Comparison of ENCODE assay signal across 29 cellular contexts in the genomic region with DNA sequence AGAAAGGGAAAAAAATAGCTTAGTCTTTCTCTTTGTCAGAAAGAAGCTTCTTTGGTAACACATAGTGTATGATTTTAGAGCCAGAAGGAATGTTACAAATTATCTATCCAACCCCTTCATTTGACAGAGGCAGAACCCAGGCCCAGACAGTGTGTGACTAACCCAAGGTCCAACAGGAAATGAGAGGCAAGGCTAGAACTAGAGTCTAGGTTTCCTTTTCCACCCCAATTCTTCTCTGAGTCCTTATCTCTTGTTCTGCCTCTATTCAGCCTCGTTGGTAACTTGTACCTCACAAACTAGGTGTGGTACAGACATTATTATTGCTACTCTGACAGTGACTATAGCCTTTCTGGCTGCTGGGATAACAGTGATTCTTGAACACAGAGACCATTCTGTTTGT.
"Had no signal": no experiment of that assay in that cellular context is flagged by ENCODE, and none has a peak within 500 bp of the region (broad histone marks: within the 10 kb centered on the region; RNA-seq: fewer than 3 reads in every experiment).

No MANE protein-coding gene starts in this region.

- ATAC-seq: activated CD4-positive, alpha-beta T cell treated with anti-CD3 and anti-CD28 coated beads for 36 hours; activated CD8-positive, alpha-beta memory T cell treated with anti-CD3 and anti-CD28 coated beads, Interleukin-2, amount 10 ng/mL, durations not matched to agents 7 days and 5 days; activated CD8-positive, alpha-beta T cell treated with anti-CD3 and anti-CD28 coated beads, Interleukin-2, amount 10 ng/mL, durations not matched to agents 7 days and 5 days; activated naive CD8-positive, alpha-beta T cell treated with anti-CD3 and anti-CD28 coated beads, Interleukin-2, amount 50 U/mL, for 24 hours had no signal

- DNase-seq: activated CD4-positive, alpha-beta memory T cell treated with anti-CD3 and anti-CD28 coated beads for 36 hours; activated CD4-positive, alpha-beta T cell treated with anti-CD3 and anti-CD28 coated beads for 36 hours; activated CD4-positive, alpha-beta T cell treated with anti-CD3 and anti-CD28 coated beads, Interleukin-2, amount 10 ng/mL, durations not matched to agents 24 days and 14 days; activated CD4-positive, CD25-positive, alpha-beta regulatory T cell; activated CD4-positive, CD25-positive, alpha-beta regulatory T cell treated with anti-CD3 and anti-CD28 coated beads, Interleukin-2, amount 50 U/mL, for 72 hours; activated CD8-positive, alpha-beta memory T cell treated with anti-CD3 and anti-CD28 coated beads, Interleukin-2, amount 10 ng/mL, durations not matched to agents 7 days and 5 days; activated CD8-positive, alpha-beta memory T cell treated with anti-CD3 and anti-CD28 coated beads, Interleukin-2, amount 50 U/mL, for 4 hours; activated CD8-positive, alpha-beta T cell treated with anti-CD3 and anti-CD28 coated beads, Interleukin-2, amount 10 ng/mL, durations not matched to agents 7 days and 5 days; activated effector memory CD4-positive, alpha-beta T cell treated with anti-CD3 and anti-CD28 coated beads, Interleukin-2, amount 50 U/mL, for 16 hours; activated naive CD4-positive, alpha-beta T cell treated with anti-CD3 and anti-CD28 coated beads for 36 hours; activated naive CD8-positive, alpha-beta T cell treated with anti-CD3 and anti-CD28 coated beads for 36 hours; activated naive CD8-positive, alpha-beta T cell treated with anti-CD3 and anti-CD28 coated beads, Interleukin-2, amount 50 U/mL, for 24 hours; activated T-cell treated with anti-CD3 and anti-CD28 coated beads, Interleukin-2, amount 50 U/mL, for 1 hour; activated T-cell treated with anti-CD3 and anti-CD28 coated beads, Interleukin-2, amount 50 U/mL, for 48 hours; adrenal gland; amygdala; aorta; dorsolateral prefrontal cortex; effector memory CD4-positive, alpha-beta T cell; endodermal cell; erythroblast; foreskin fibroblast; head of caudate nucleus; hippocampal formation; T-helper 2 cell had no signal

- H3K4me3 ChIP-seq: adrenal gland, coronary artery, dorsolateral prefrontal cortex, esophagus muscularis mucosa had no signal

- H3K27ac ChIP-seq: adrenal gland, coronary artery, dorsolateral prefrontal cortex, esophagus muscularis mucosa had no signal

- H3K9me3 ChIP-seq: adrenal gland, esophagus muscularis mucosa had no signal

- H3K36me3 ChIP-seq: adrenal gland, esophagus muscularis mucosa had no signal

- FAIRE-seq: bronchial epithelial cell, frontal cortex had no signal

- H3K27me3 ChIP-seq: adrenal gland, dorsolateral prefrontal cortex, esophagus muscularis mucosa had no signal
